1 cellular context compared by ENCODE assay signal in the genomic region with DNA sequence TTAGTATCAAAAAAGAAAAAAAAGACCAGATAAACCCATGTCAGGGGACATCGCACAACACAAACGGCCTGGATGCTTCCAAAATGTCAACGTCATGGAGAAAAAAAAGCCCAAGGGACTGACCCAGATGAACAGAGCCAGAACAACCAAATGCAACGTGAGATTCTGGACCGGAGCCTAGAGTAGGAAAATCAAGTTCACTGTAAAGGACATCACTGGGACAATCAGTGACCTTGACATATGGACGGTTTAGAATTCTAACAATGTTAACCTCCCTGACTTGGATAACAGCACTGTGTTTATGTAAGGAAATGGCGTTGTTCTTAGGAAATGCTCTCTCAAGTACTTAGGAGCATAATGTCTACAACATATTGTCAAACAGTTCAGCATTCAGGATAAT.
TF ChIP-seq lines count a peak whose summit lies in the region.

No MANE protein-coding gene starts in this region.

TF ChIP-seq in HepG2, 621 proteins besides CTCF, POLR2A, EP300 and RAD21 (continued from another document):
- TF ChIP-seq, protein P1, sequence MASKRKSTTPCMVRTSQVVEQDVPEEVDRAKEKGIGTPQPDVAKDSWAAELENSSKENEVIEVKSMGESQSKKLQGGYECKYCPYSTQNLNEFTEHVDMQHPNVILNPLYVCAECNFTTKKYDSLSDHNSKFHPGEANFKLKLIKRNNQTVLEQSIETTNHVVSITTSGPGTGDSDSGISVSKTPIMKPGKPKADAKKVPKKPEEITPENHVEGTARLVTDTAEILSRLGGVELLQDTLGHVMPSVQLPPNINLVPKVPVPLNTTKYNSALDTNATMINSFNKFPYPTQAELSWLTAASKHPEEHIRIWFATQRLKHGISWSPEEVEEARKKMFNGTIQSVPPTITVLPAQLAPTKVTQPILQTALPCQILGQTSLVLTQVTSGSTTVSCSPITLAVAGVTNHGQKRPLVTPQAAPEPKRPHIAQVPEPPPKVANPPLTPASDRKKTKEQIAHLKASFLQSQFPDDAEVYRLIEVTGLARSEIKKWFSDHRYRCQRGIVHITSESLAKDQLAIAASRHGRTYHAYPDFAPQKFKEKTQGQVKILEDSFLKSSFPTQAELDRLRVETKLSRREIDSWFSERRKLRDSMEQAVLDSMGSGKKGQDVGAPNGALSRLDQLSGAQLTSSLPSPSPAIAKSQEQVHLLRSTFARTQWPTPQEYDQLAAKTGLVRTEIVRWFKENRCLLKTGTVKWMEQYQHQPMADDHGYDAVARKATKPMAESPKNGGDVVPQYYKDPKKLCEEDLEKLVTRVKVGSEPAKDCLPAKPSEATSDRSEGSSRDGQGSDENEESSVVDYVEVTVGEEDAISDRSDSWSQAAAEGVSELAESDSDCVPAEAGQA (IDR thresholded peaks at IDR 0.05; ENCODE audit: low read depth) = no peak
- TF ChIP-seq, protein P1 (CRISPR knock-in tag; IDR thresholded peaks at IDR 0.05; ENCODE audit: borderline replicate concordance) = no peak
TF ChIP-seq in HepG2: peak in this region for 11.
